Comparison of ENCODE assay signal across 3 cellular contexts in the genomic region with DNA sequence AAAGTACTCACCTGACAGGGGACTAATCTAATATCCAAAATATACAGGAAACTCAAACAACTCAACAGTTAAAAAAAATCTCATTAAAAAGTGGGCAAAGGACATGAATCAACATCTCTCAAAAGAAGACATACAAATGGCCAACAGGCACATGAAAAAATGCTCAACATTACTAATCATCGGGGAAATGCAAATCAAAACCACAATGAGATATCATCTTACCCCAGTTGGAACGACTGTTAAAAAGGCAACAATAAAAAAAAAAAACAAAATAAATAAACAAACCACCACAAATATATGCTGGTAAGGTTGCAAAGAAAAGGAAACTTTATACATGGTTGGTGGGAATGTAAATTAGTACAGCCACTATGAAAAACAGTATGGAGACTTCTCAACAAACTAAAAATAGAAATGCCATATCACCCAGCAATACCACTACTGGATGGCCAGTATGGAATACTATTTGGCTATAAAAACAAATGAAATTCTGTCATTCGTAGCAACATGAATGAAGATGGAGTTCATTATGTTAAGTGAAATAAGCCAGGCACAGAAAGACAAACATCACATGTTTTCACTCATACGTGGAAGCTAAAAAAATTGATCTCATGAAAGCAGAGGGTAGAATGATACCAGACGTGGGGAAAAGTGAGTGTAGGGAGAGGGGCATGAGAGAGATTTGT.
TF ChIP-seq lines count a peak whose summit lies in the region.

No MANE protein-coding gene starts in this region.

TF ChIP-seq in SK-N-SH, 30 proteins besides CTCF, POLR2A, EP300 and RAD21:
- no peak for TF ChIP-seq TEAD4 (IDR thresholded peaks at IDR 0.05; ENCODE audit: borderline replicate concordance, insufficient read depth)
- TF ChIP-seq YY1 (IDR thresholded peaks at IDR 0.05; ENCODE audit: low read depth): no peak
- TF ChIP-seq TCF12 (IDR thresholded peaks at IDR 0.05): no peak
- TF ChIP-seq RXRA (IDR thresholded peaks at IDR 0.05; ENCODE audit: borderline replicate concordance, low read depth): no peak
- no peak for TF ChIP-seq ELF1 (IDR thresholded peaks at IDR 0.05)
- no peak for TF ChIP-seq RFX5 (IDR thresholded peaks at IDR 0.05; ENCODE audit: low read length)
- no peak for TF ChIP-seq JUND (IDR thresholded peaks at IDR 0.05)
- TF ChIP-seq GATA2 (CRISPR knock-in tag; IDR thresholded peaks at IDR 0.05): no peak
- TF ChIP-seq NFIC (IDR thresholded peaks at IDR 0.05; ENCODE audit: borderline replicate concordance): no peak
- TF ChIP-seq NRF1 (IDR thresholded peaks at IDR 0.05; ENCODE audit: low read depth, low read length): no peak
- TF ChIP-seq SIN3A (IDR thresholded peaks at IDR 0.05; ENCODE audit: borderline replicate concordance, low read depth, low read length): no peak
- no peak for TF ChIP-seq POLR2AphosphoS5 (IDR thresholded peaks at IDR 0.05; ENCODE audit: low read depth, low read length)
- TF ChIP-seq EZH2phosphoT487 (IDR thresholded peaks at IDR 0.05; ENCODE audit: borderline replicate concordance, low read depth): no peak
TF ChIP-seq in SK-N-SH: peak in this region for 0.

TF ChIP-seq in SK-N-SH treated with all-trans-retinoic acid at 6 μM for 48 hours, 23 proteins besides CTCF, POLR2A, EP300 and RAD21:
- TF ChIP-seq ZNF70 (CRISPR knock-in tag; IDR thresholded peaks at IDR 0.05): no peak
- TF ChIP-seq BACH2 (CRISPR knock-in tag; IDR thresholded peaks at IDR 0.05; ENCODE audit: borderline replicate concordance): no peak
- TF ChIP-seq CSDC2 (CRISPR knock-in tag; IDR thresholded peaks at IDR 0.05): no peak
- no peak for TF ChIP-seq ZC3H10 (CRISPR knock-in tag; IDR thresholded peaks at IDR 0.05)
- TF ChIP-seq ARNTL (CRISPR knock-in tag; IDR thresholded peaks at IDR 0.05; ENCODE audit: borderline replicate concordance, low read depth): no peak

TF ChIP-seq in H1, 55 proteins besides CTCF, POLR2A, EP300 and RAD21:
- no peak for TF ChIP-seq SIX5 (IDR thresholded peaks at IDR 0.05; ENCODE audit: low read depth, low read length)
- TF ChIP-seq CHD2 (IDR thresholded peaks at IDR 0.05; ENCODE audit: low read length): no peak
- TF ChIP-seq BRCA1 (IDR thresholded peaks at IDR 0.05; ENCODE audit: low read depth, low read length): no peak
- TF ChIP-seq SIRT6 (IDR thresholded peaks at IDR 0.05; ENCODE audit: low read length): no peak
- no peak for TF ChIP-seq EZH2 (IDR thresholded peaks at IDR 0.05; ENCODE audit: low read depth, low read length, severe bottlenecking)
- no peak for TF ChIP-seq POLR2AphosphoS5 (IDR thresholded peaks at IDR 0.05; ENCODE audit: low read depth, low read length)
- no peak for TF ChIP-seq CTBP2 (IDR thresholded peaks at IDR 0.05; ENCODE audit: borderline replicate concordance, insufficient read depth, insufficient read length, low read length)
